ENCODE assay signal across 8 cellular contexts in genomic region chr17:21039839-21040575, GRCh38. TPM values are rescaled to one million over a fixed set of nuclear protein-coding genes. Genes with fewer than 3 reads are reported as not detected.
DNase-seq lines count a peak whose midpoint lies in the region; ATAC-seq, FAIRE-seq and TF ChIP-seq lines count a peak whose summit lies in the region.

No MANE protein-coding gene starts in this region.

- H3K36me3 Mint-ChIP-seq in stimulated activated effector memory CD8-positive, alpha-beta T cell treated with anti-CD3 and anti-CD28 coated beads, Interleukin-12 subunit alpha, Interleukin-12 subunit beta, amount 100 ng/mL, for 72 hours: peaks cover 68% of the 10 kb centered on the region

- TF ChIP-seq CTCF in BE2C (IDR thresholded peaks at IDR 0.05; ENCODE audit: low read depth, low read length) (peak; percentile 39), kidney (IDR thresholded peaks at IDR 0.05; ENCODE audit: borderline replicate concordance, extremely low read depth, insufficient read depth) (peak; percentile 22)

- peak overlapping the region; percentile 94 for H3K4me3 Mint-ChIP-seq in stimulated activated effector memory CD8-positive, alpha-beta T cell treated with anti-CD3 and anti-CD28 coated beads, Interleukin-12 subunit alpha, Interleukin-12 subunit beta, amount 100 ng/mL, for 72 hours

- intact Hi-C loops in kidney (cut with DNase I): no loop called here

- H3K4me1 Mint-ChIP-seq in stimulated activated effector memory CD8-positive, alpha-beta T cell treated with anti-CD3 and anti-CD28 coated beads, Interleukin-12 subunit alpha, Interleukin-12 subunit beta, amount 100 ng/mL, for 72 hours: peaks cover 39% of the 10 kb centered on the region

- no peak for ATAC-seq in stimulated activated effector memory CD8-positive, alpha-beta T cell treated with anti-CD3 and anti-CD28 coated beads, Interleukin-12 subunit alpha, Interleukin-12 subunit beta, amount 100 ng/mL, for 72 hours
- ATAC-seq in GM19023 (IDR thresholded peaks at IDR 0.05; ENCODE audit: unreplicated experiment): no peak
- ATAC-seq in HG03460 (IDR thresholded peaks at IDR 0.05; ENCODE audit: unreplicated experiment): no peak

- H3K36me3 ChIP-seq in BE2C: peaks cover 16% of the 10 kb centered on the region
- H3K36me3 ChIP-seq in adipocyte (ENCODE audit: control insufficient read depth, insufficient read depth, low read length, severe bottlenecking): peaks cover 16% of the 10 kb centered on the region
- peaks cover 3 to 8% of the 10 kb centered on the region in 2 donors for H3K36me3 ChIP-seq in kidney (ENCODE audit: control insufficient read depth in 1 of 2, insufficient read depth in 2 of 2, low read length in 2 of 2)

- peak overlapping the region; percentile 88 for H3K4me3 ChIP-seq in BE2C (ENCODE audit: low read depth, low read length)
- H3K4me3 ChIP-seq in adipocyte (ENCODE audit: low read length): peak overlapping the region; percentile 95
- H3K4me3 ChIP-seq in kidney (ENCODE audit: low read length in 2 of 2): peak overlapping the region; percentile 55 to 90

- H3K27me3 ChIP-seq in BE2C: no peaks in the 10 kb centered on the region
- H3K27me3 ChIP-seq in adipocyte (replicated peaks; ENCODE audit: control insufficient read depth, insufficient read depth, low read length): no peaks in the 10 kb centered on the region

- no peaks in the 10 kb centered on the region for H3K9me3 ChIP-seq in BE2C
- H3K9me3 ChIP-seq in adipocyte (ENCODE audit: control insufficient read depth, low read length): no peaks in the 10 kb centered on the region
- H3K9me3 ChIP-seq in kidney (ENCODE audit: control insufficient read depth in 1 of 2, low read length in 2 of 2): no peaks in the 10 kb centered on the region

- peak; percentile 30 for FAIRE-seq in kidney (lab: Jason Lieb, UNC)

- H3K4me1 ChIP-seq in BE2C: no peaks in the 10 kb centered on the region
- peaks cover 43% of the 10 kb centered on the region for H3K4me1 ChIP-seq in adipocyte (ENCODE audit: control insufficient read depth, insufficient read depth, low read length)
- peaks cover under 1 to 30% of the 10 kb centered on the region in 2 donors for H3K4me1 ChIP-seq in kidney (ENCODE audit: control insufficient read depth in 1 of 2, insufficient read depth in 1 of 2, low read depth in 1 of 2, low read length in 2 of 2)

- DNase-seq in BE2C (no peak), HCEC 1CT (peak; percentile 73), OCI-M1 (lab: John Stamatoyannopoulos, UW) (peak; percentile 77), adipocyte (ENCODE audit: low read depth) (peak; percentile 55), kidney (no peak)
- no peak for DNase-seq in stimulated activated effector memory CD8-positive, alpha-beta T cell treated with anti-CD3 and anti-CD28 coated beads, Interleukin-12 subunit alpha, Interleukin-12 subunit beta, amount 100 ng/mL, for 72 hours (ENCODE audit: low spot score in 2 of 2)

- peak overlapping the region; percentile 94 for H3K27ac Mint-ChIP-seq in stimulated activated effector memory CD8-positive, alpha-beta T cell treated with anti-CD3 and anti-CD28 coated beads, Interleukin-12 subunit alpha, Interleukin-12 subunit beta, amount 100 ng/mL, for 72 hours

- peak overlapping the region in 1 of 2 donors; percentile 83 for H3K27ac ChIP-seq in kidney (ENCODE audit: low read depth in 2 of 2, low read length in 2 of 2)

- H3K9me3 Mint-ChIP-seq in stimulated activated effector memory CD8-positive, alpha-beta T cell treated with anti-CD3 and anti-CD28 coated beads, Interleukin-12 subunit alpha, Interleukin-12 subunit beta, amount 100 ng/mL, for 72 hours: no peaks in the 10 kb centered on the region

- H3K9ac ChIP-seq in adipocyte (ENCODE audit: low read length): peak overlapping the region; percentile 99
- H3K9ac ChIP-seq in kidney (ENCODE audit: low read length in 2 of 2): peak overlapping the region; percentile 32 to 51

RNA-seq across cellular contexts. Expression of gene USP22, which starts 2.8 kb away (rescaled TPM):
- polyA plus RNA-seq in BE2C (2012; ENCODE audit: insufficient read depth, insufficient read length, low read depth): 91.7 TPM
- total RNA-seq in kidney: 176 TPM
- 47.8 TPM for polyA plus RNA-seq in kidney (ENCODE audit: insufficient read depth, low read depth, low replicate concordance)

Comparison
In these comparisons a context has a peak if more than half of its experiments do, and no peak if none do; other contexts are left out.
1. DNase-seq: peak in HCEC 1CT (single experiment), OCI-M1 (single experiment) and adipocyte (single experiment); none in BE2C (single experiment), kidney (single experiment) and stimulated activated effector memory CD8-positive, alpha-beta T cell treated with anti-CD3 and anti-CD28 coated beads, Interleukin-12 subunit alpha, Interleukin-12 subunit beta, amount 100 ng/mL, for 72 hours (0 of 2).
2. Peak in every context shown above with its lines, with median percentiles within 50 percentile points of each other: H3K4me3 ChIP-seq.